ENCODE assay signal across 1 cellular context in genomic region chr5:172733179-172733973, GRCh38.
TF ChIP-seq lines count a peak whose summit lies in the region.

No MANE protein-coding gene starts in this region.

TF ChIP-seq in IMR-90, 13 proteins besides CTCF, POLR2A, EP300 and RAD21 (continued from another document):
- TF ChIP-seq ELK1 (IDR thresholded peaks at IDR 0.05; ENCODE audit: borderline replicate concordance, low read depth, low read length) (no peak), RFX5 (IDR thresholded peaks at IDR 0.05; ENCODE audit: low read depth, low read length) (no peak), MXI1 (IDR thresholded peaks at IDR 0.05; ENCODE audit: borderline replicate concordance, low read depth, low read length) (no peak)
